ENCODE assay signal across 1 cellular context in the genomic region with DNA sequence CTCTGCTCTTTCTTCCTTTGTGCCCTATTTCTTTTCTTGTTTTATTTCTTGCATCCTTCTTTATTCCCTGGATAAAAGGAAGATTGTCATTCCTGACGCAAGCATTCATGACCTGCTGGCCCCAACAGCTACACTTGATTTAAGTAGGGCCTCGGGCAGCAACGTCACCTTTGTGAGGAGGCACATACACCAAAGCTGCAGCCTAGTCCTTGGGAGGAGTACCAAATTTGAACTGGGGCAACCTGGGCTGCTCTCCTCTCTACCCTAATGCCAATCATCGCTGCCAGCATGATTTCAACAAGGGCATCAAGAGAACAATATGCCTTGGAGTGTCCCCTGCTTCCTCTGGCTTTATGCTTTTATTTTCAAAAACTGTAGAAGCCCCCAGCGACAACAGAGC.
TF ChIP-seq lines count a peak whose summit lies in the region.

No MANE protein-coding gene starts in this region.

TF ChIP-seq in WTC11, 78 proteins besides CTCF, POLR2A, EP300 and RAD21 (continued from another document):
- TF ChIP-seq, protein P1, sequence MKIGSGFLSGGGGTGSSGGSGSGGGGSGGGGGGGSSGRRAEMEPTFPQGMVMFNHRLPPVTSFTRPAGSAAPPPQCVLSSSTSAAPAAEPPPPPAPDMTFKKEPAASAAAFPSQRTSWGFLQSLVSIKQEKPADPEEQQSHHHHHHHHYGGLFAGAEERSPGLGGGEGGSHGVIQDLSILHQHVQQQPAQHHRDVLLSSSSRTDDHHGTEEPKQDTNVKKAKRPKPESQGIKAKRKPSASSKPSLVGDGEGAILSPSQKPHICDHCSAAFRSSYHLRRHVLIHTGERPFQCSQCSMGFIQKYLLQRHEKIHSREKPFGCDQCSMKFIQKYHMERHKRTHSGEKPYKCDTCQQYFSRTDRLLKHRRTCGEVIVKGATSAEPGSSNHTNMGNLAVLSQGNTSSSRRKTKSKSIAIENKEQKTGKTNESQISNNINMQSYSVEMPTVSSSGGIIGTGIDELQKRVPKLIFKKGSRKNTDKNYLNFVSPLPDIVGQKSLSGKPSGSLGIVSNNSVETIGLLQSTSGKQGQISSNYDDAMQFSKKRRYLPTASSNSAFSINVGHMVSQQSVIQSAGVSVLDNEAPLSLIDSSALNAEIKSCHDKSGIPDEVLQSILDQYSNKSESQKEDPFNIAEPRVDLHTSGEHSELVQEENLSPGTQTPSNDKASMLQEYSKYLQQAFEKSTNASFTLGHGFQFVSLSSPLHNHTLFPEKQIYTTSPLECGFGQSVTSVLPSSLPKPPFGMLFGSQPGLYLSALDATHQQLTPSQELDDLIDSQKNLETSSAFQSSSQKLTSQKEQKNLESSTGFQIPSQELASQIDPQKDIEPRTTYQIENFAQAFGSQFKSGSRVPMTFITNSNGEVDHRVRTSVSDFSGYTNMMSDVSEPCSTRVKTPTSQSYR (CRISPR knock-in tag; IDR thresholded peaks at IDR 0.05): no peak
- TF ChIP-seq ELF4 (CRISPR knock-in tag; IDR thresholded peaks at IDR 0.05; ENCODE audit: low read depth) (no peak), ESRRA (CRISPR knock-in tag; IDR thresholded peaks at IDR 0.05; ENCODE audit: borderline replicate concordance) (no peak), NFYB (CRISPR knock-in tag; conservative IDR thresholded peaks at IDR 0.05; ENCODE audit: low read depth) (no peak), CBFB (CRISPR knock-in tag; IDR thresholded peaks at IDR 0.05; ENCODE audit: low read depth) (no peak), TCF7 (CRISPR knock-in tag; IDR thresholded peaks at IDR 0.05; ENCODE audit: low read depth) (no peak)
